In the genomic region with DNA sequence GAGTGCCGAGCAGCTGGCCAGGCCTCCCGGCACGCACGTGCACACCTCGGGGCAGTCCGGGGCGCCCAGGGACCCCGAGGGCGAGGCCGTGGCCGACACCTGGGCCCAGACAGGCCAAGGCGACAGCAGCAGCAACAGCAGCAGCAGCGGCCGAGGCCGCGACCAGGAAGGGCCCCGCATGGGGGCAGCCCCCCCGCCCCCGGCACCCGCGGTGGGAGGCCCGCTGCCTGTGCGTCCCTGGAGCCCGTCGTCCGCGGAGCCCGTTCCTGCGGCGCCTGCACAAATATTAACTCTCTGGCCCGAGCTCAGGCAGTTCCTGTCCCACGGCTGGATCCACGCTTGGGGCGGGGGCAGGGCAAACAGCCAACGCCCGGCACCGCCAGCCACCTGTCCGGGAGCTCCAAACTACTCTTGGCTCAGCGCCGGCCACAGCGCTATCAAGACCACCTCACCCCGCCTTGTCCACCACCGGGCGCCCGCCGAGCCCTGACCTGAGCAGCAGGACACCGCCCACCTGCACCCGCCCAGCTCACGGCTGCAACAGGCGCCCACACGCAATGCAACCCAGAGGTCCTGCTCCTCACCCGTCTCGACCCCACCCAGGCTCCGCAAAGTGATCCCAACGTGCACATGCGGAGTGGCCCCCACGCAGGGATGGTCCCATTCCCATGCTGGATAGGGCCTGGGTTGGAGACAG, we compare ENCODE assay signal across 9 cellular contexts. TPM values are rescaled to one million over a fixed set of nuclear protein-coding genes. Genes with fewer than 3 reads are reported as not detected.
DNase-seq lines count a peak whose midpoint lies in the region; ATAC-seq and TF ChIP-seq lines count a peak whose summit lies in the region.
"Had no signal": no experiment of that assay in that cellular context is flagged by ENCODE, and none has a peak within 500 bp of the region (broad histone marks: within the 10 kb centered on the region; RNA-seq: fewer than 3 reads in every experiment).

Gene LRRC26 (minus strand): TSS at position 288 of the 697 bp plus-strand sequence. CDS start 108 bp downstream, at position 180.

- TF ChIP-seq EP300 in sigmoid colon (IDR thresholded peaks at IDR 0.05), result no peak

- intact Hi-C loops in sigmoid colon (cut with DNase I), result no loop called here

- H3K27ac ChIP-seq in RWPE1 (peak within 1 kb of the TSS; percentile 1; the same call in 1 of the 2 replicates), right atrium auricular region (no peak within 1 kb of the TSS), sigmoid colon (no peak within 1 kb of the TSS)

- ATAC-seq in HG02623 (IDR thresholded peaks at IDR 0.05; ENCODE audit: unreplicated experiment), result no peak

- 4 to 15% methylated on average over 57 of the region's 57 CpGs for WGBS in sigmoid colon, 2 donors

- H3K36me3 ChIP-seq in right atrium auricular region (no peaks in the 10 kb centered on the region), sigmoid colon (no peaks in the 10 kb centered on the region)

- H3K9me3 ChIP-seq in right atrium auricular region (no peaks in the 10 kb centered on the region), sigmoid colon (no peaks in the 10 kb centered on the region)

- TF ChIP-seq CTCF in GM13977 (IDR thresholded peaks at IDR 0.05; ENCODE audit: extremely low read depth, insufficient read depth, missing control alignments) (no peak), RWPE1 (conservative IDR thresholded peaks at IDR 0.05; ENCODE audit: low read depth) (no peak), right atrium auricular region (IDR thresholded peaks at IDR 0.05) (no peak), sigmoid colon (IDR thresholded peaks at IDR 0.05) (no peak)

- peak; percentile 31 for DNase-seq in GM13977 (ENCODE audit: low spot score)
- no peak for DNase-seq in RWPE1 (ENCODE audit: low spot score)
- DNase-seq in right atrium auricular region (ENCODE audit: low spot score), result no peak
- DNase-seq in sigmoid colon, result no peak
- no peak for DNase-seq in SIG-M5 treated with dmso at 0.1 percent for 504 hours (lab: John Stamatoyannopoulos, UW; ENCODE audit: unreplicated experiment)
- no peak for DNase-seq in SHP77 (lab: John Stamatoyannopoulos, UW)
- DNase-seq in SHP77 treated with DMSO at 0.1 percent for 48 hours (lab: John Stamatoyannopoulos, UW), result no peak

- POLR2A ChIA-PET in RWPE1 (lab: Yijun Ruan, JAX; ENCODE audit: low non-redundant PET), result interaction anchor here (0.9 to 2.0 kb wide), 2 partner anchors 19 to 41 kb away, joined by 3 to 5 read pairs; no protein-coding TSS in a partner anchor

- peaks cover 0 to 35% of the 10 kb centered on the region in 2 donors for H3K4me1 ChIP-seq in right atrium auricular region
- peaks cover 0 to 29% (median 29%) of the 10 kb centered on the region in 4 donors for H3K4me1 ChIP-seq in sigmoid colon

- no peak for TF ChIP-seq POLR2A in sigmoid colon (IDR thresholded peaks at IDR 0.05)

- CTCF ChIA-PET in RWPE1 (lab: Yijun Ruan, JAX), result interaction anchor here (1.7 kb wide), 1 partner anchor 67 kb away, joined by 9 read pairs; no protein-coding TSS in a partner anchor

- H3K27me3 ChIP-seq in right atrium auricular region (peaks cover 28 to 37% of the 10 kb centered on the region in 2 donors), sigmoid colon (peaks cover 56 to 89% (median 63%) of the 10 kb centered on the region in 3 donors)

- H3K4me3 ChIP-seq in right atrium auricular region (peak within 1 kb of the TSS; percentile 11 to 48), sigmoid colon (peak within 1 kb of the TSS in 3 of 4 donors; percentile 27 to 42 (median 37))

- in situ Hi-C loops in GM13977 (cut with MboI; ENCODE audit: low pct_unique_long_range_greater_than_20kb, low sequenced_read_pairs, unreplicated experiment), result no loop called here

RNA-seq across cellular contexts. Expression of gene LRRC26, which starts in this region (rescaled TPM):
- total RNA-seq in right atrium auricular region, result not detected
- total RNA-seq in sigmoid colon, result under 1 TPM in 1 of 4 donors, not detected in 3; 0.68 TPM
- polyA plus RNA-seq in sigmoid colon, result 1 to 10 TPM; 1.2 to 6.3 (median 1.4) TPM
- total RNA-seq: left lobe of liver had no signal
